Comparison of ENCODE assay signal across 9 cellular contexts in genomic region chr19:14375055-14375581, GRCh38. TPM values are rescaled to one million over a fixed set of nuclear protein-coding genes. Genes with fewer than 3 reads are reported as not detected.
DNase-seq lines count a peak whose midpoint lies in the region; ATAC-seq and TF ChIP-seq lines count a peak whose summit lies in the region.
"Had no signal": no experiment of that assay in that cellular context is flagged by ENCODE, and none has a peak within 500 bp of the region (broad histone marks: within the 10 kb centered on the region; RNA-seq: fewer than 3 reads in every experiment).

No MANE protein-coding gene starts in this region.

- H3K27ac ChIP-seq in BLaER1: peak overlapping the region; percentile 82
- H3K27ac ChIP-seq in left lung: peak overlapping the region; percentile 80 to 94
- H3K27ac ChIP-seq in thyroid gland: peak overlapping the region; percentile 32 to 61 (median 42)
- H3K27ac ChIP-seq: SJSA1 had no signal

- H3K4me1 ChIP-seq in BLaER1 (peaks cover 86% of the 10 kb centered on the region), left lung (peaks cover 17 to 84% of the 10 kb centered on the region in 2 donors), thyroid gland (peaks cover 4 to 15% of the 10 kb centered on the region in 2 donors)
- H3K4me1 ChIP-seq: SJSA1 had no signal

- H3K27me3 ChIP-seq in BLaER1: no peaks in the 10 kb centered on the region
- no peaks in the 10 kb centered on the region for H3K27me3 ChIP-seq in left lung
- H3K27me3 ChIP-seq in thyroid gland: no peaks in the 10 kb centered on the region
- H3K27me3 ChIP-seq: SJSA1 had no signal

- no peaks in the 10 kb centered on the region for H4K20me1 ChIP-seq in BLaER1

- H3K4me3 ChIP-seq in BLaER1: peak overlapping the region; percentile 39; the same call in 1 of the 2 replicates
- no peak overlapping the region for H3K4me3 ChIP-seq in NB4 (ENCODE audit: low read depth, low read length)
- H3K4me3 ChIP-seq in left lung: no peak overlapping the region
- H3K4me3 ChIP-seq in thyroid gland (replicated peaks in 1 of 3): no peak overlapping the region
- H3K4me3 ChIP-seq: SJSA1 had no signal

- H3K4me2 ChIP-seq in BLaER1: peak overlapping the region; percentile 80

- H3K9ac ChIP-seq in BLaER1: peak overlapping the region; percentile 67

- ATAC-seq in left lung (peak; percentile 71), HG02798 (IDR thresholded peaks at IDR 0.05; ENCODE audit: poor library complexity, unreplicated experiment) (no peak)

- H3K9me3 ChIP-seq in BLaER1 (no peaks in the 10 kb centered on the region), left lung (no peaks in the 10 kb centered on the region), thyroid gland (no peaks in the 10 kb centered on the region)
- H3K9me3 ChIP-seq: SJSA1 had no signal

- H3K36me3 ChIP-seq in BLaER1 (no peaks in the 10 kb centered on the region), left lung (no peaks in the 10 kb centered on the region), thyroid gland (no peaks in the 10 kb centered on the region)
- H3K36me3 ChIP-seq: SJSA1 had no signal

- TF ChIP-seq CTCF in NB4 (IDR thresholded peaks at IDR 0.05; ENCODE audit: low read depth, low read length): no peak
- no peak for TF ChIP-seq CTCF in left lung (IDR thresholded peaks at IDR 0.05)
- no peak for TF ChIP-seq CTCF in thyroid gland (IDR thresholded peaks at IDR 0.05)

- 55 to 62% methylated on average over 12 of the region's 12 CpGs for WGBS in thyroid gland, 2 donors

- peak; percentile 24 for TF ChIP-seq POLR2A in NB4 (IDR thresholded peaks at IDR 0.05; ENCODE audit: extremely low read depth, insufficient read length)
- TF ChIP-seq POLR2A in thyroid gland (IDR thresholded peaks at IDR 0.05): no peak

- intact Hi-C loops in left lung (cut with DNase I) (no loop called here), thyroid gland (cut with DNase I) (no loop called here)

- DNase-seq in NB4 (ENCODE audit: low read depth) (peak; percentile 88), left lung (peak; percentile 80 to 89), thyroid gland (peak in 1 of 2 donors; percentile 14), NCI-H1417 treated with DMSO at 0.1 percent for 48 hours (lab: John Stamatoyannopoulos, UW) (no peak), NCI-H1105 (lab: John Stamatoyannopoulos, UW) (no peak)
- DNase-seq in activated effector memory CD4-positive, alpha-beta T cell treated with anti-CD3 and anti-CD28 coated beads, Interleukin-2, amount 50 U/mL, for 16 hours: peak; percentile 88

RNA-seq across cellular contexts. Expression of gene ADGRE5, which starts 6.1 kb away (rescaled TPM):
- total RNA-seq in left lung (100 to 1,000 TPM; 173 to 237 TPM), thyroid gland (10 to 100 TPM; 35.7 to 63.4 (median 37.8) TPM)

RNA-seq across cellular contexts. Expression of gene DDX39A, which starts 44.0 kb away (rescaled TPM):
- total RNA-seq in left lung (10 to 100 TPM; 42.5 to 90.1 TPM), thyroid gland (10 to 100 TPM; 53.3 to 89.7 (median 59.7) TPM)

RNA-seq across cellular contexts. Expression of gene PKN1, which starts 58.0 kb away (rescaled TPM):
- total RNA-seq in left lung (100 to 1,000 TPM; 125 to 190 TPM), thyroid gland (10 to 100 TPM; 66.5 to 79.8 (median 74.2) TPM)

Comparison
In these comparisons a context has a peak if more than half of its experiments do, and no peak if none do; other contexts are left out.
1. DNase-seq: peak in NB4 (single experiment), activated effector memory CD4-positive, alpha-beta T cell treated with anti-CD3 and anti-CD28 coated beads, Interleukin-2, amount 50 U/mL, for 16 hours (single experiment) and left lung (2 of 2); none in NCI-H1417 treated with DMSO at 0.1 percent for 48 hours (single experiment) and NCI-H1105 (single experiment).
2. Peak in every context shown above with its lines, with median percentiles within 50 percentile points of each other: H3K27ac ChIP-seq.